ENCODE assay signal across 25 cellular contexts in genomic region chr16:68359398-68360191, GRCh38. TPM values are rescaled to one million over a fixed set of nuclear protein-coding genes. Genes with fewer than 3 reads are reported as not detected.
A peak's percentile ranks its signal among the peaks of the same experiment; 100 is the strongest.
DNase-seq lines count a peak whose midpoint lies in the region; ATAC-seq, FAIRE-seq and TF ChIP-seq lines count a peak whose summit lies in the region.
"Had no signal": no experiment of that assay in that cellular context is flagged by ENCODE, and none has a peak within 500 bp of the region (broad histone marks: within the 10 kb centered on the region; RNA-seq: fewer than 3 reads in every experiment).

No MANE protein-coding gene starts in this region.

- no peaks in the 10 kb centered on the region for H3K9me1 ChIP-seq in K562 (ENCODE audit: control insufficient read depth, insufficient read depth, low read length)

- no peak overlapping the region for H3K23ac ChIP-seq in mesenchymal stem cell (ENCODE audit: low read length in 2 of 2)

- H3K27me3 ChIP-seq in SK-N-SH (ENCODE audit: insufficient read depth) (no peaks in the 10 kb centered on the region), DND-41 (ENCODE audit: insufficient read depth, low read length, poor library complexity) (no peaks in the 10 kb centered on the region), K562 (ENCODE audit: control insufficient read depth in 2 of 2, insufficient read depth in 2 of 2, low read length in 2 of 2) (peaks cover 0 to 6% of the 10 kb centered on the region in 2 experiments; a peak in 2 of 5 replicates), mesenchymal stem cell (ENCODE audit: control insufficient read depth in 1 of 2, insufficient read depth in 1 of 2, low read length in 2 of 2) (peaks cover 11 to 13% of the 10 kb centered on the region in 2 experiments)

- 0 out of 2 replicates have a peak, but pooled peaks have one; percentile 34 for TF ChIP-seq POLR2A in K562 (conservative IDR thresholded peaks at IDR 0.05)

- no peak overlapping the region for H3K14ac ChIP-seq in mesenchymal stem cell (ENCODE audit: low read length in 2 of 2)

- POLR2A ChIA-PET in SK-N-SH (lab: Yijun Ruan, JAX) (interaction anchor here (0.9 kb wide), 1 partner anchor 474 kb away, joined by 3 read pairs; no protein-coding TSS in a partner anchor), K562 (lab: Yijun Ruan, JAX) (interaction anchor here (0.6 to 1.2 kb wide), 2 partner anchors 18 to 25 kb away, joined by 3 to 4 read pairs; no protein-coding TSS in a partner anchor)

- intact Hi-C loops in K562 (cut with micrococcal nuclease), result no loop called here

- TF ChIP-seq CTCF in SK-N-SH (IDR thresholded peaks at IDR 0.05) (no peak), DND-41 (IDR thresholded peaks at IDR 0.05; ENCODE audit: borderline replicate concordance, extremely low read depth, low read length, poor library complexity, severe bottlenecking) (no peak), K562 (IDR thresholded peaks at IDR 0.05 in 2 of 3, conservative IDR thresholded peaks at IDR 0.05 in 1 of 3; ENCODE audit: insufficient read depth in 2 of 3, low read depth in 1 of 3, low read length in 3 of 3) (no peak)

- H3K9me2 ChIP-seq in SK-N-SH, result no peaks in the 10 kb centered on the region

- H3K4me2 ChIP-seq in SK-N-SH, result no peak overlapping the region
- peak overlapping the region; percentile 3; the same call in 1 of the 2 replicates for H3K4me2 ChIP-seq in DND-41 (ENCODE audit: insufficient read depth, low read length)
- H3K4me2 ChIP-seq in K562 (ENCODE audit: insufficient read depth, low read length), result no peak overlapping the region
- H3K4me2 ChIP-seq in mesenchymal stem cell (ENCODE audit: low read length, poor library complexity, severe bottlenecking), result no peak overlapping the region
- H3K4me2 ChIP-seq: GM23338 had no signal

- peaks cover 3% of the 10 kb centered on the region for H3K79me1 ChIP-seq in mesenchymal stem cell (replicated peaks; ENCODE audit: low read length, poor library complexity, severe bottlenecking)

- no TSS peak for BruUV-seq in K562 (replicated peaks; lab: Mats Ljungman, UMichigan)

- no peak overlapping the region for H3K27ac ChIP-seq in SK-N-SH (ENCODE audit: low read depth in 2 of 2, low read length in 1 of 2)
- H3K27ac ChIP-seq in DND-41 (ENCODE audit: low read length), result peak overlapping the region; percentile 99
- no peak overlapping the region for H3K27ac ChIP-seq in K562 (ENCODE audit: extremely low read depth, low read depth, low read length)
- H3K27ac ChIP-seq in mesenchymal stem cell (ENCODE audit: low read length, poor library complexity, severe bottlenecking), result no peak overlapping the region
- H3K27ac ChIP-seq: 22Rv1 had no signal

- in situ Hi-C loops in K562 (cut with MboI), result no loop called here

- H2BK5ac ChIP-seq in mesenchymal stem cell (ENCODE audit: low read depth, low read length, poor library complexity, severe bottlenecking), result no peak overlapping the region

- no peak overlapping the region for H3K4ac ChIP-seq in mesenchymal stem cell (ENCODE audit: low read depth in 1 of 2, low read length in 2 of 2)

- H2BK12ac ChIP-seq in mesenchymal stem cell (ENCODE audit: low read length in 2 of 2), result no peak overlapping the region

- 95% methylated on average over 14 of the region's 23 CpGs for WGBS in SK-N-SH (ENCODE audit: low lambda C conversion rate)
- 87% methylated on average over 22 of the region's 23 CpGs for WGBS in K562 (ENCODE audit: insufficient coverage, low coverage, missing lambda C conversion rate)
- 94% methylated on average over 22 of the region's 23 CpGs for WGBS in mesenchymal stem cell

- H3K36me3 ChIP-seq in SK-N-SH (replicated peaks in 1 of 2; ENCODE audit: control insufficient read depth in 1 of 2, insufficient read depth in 2 of 2, low read length in 1 of 2), result peaks cover 0 to 24% of the 10 kb centered on the region in 2 experiments
- peaks cover 95% of the 10 kb centered on the region for H3K36me3 ChIP-seq in DND-41 (ENCODE audit: insufficient read depth, low read length)
- H3K36me3 ChIP-seq in K562 (ENCODE audit: control insufficient read depth, insufficient read depth, low read length), result peaks cover 35% of the 10 kb centered on the region; the same call in 2 of the 3 replicates
- peaks cover 41 to 57% of the 10 kb centered on the region in 2 experiments for H3K36me3 ChIP-seq in mesenchymal stem cell (ENCODE audit: control insufficient read depth in 1 of 2, insufficient read depth in 2 of 2, low read depth in 1 of 2, low read length in 2 of 2)

- DNase-seq in SK-N-SH (peak; percentile 18), DND-41 (peak; percentile 58), K562 (ENCODE audit: extremely low read depth in 1 of 4, low spot score in 3 of 4) (no peak), mesenchymal stem cell (no peak), GM19240 (ENCODE audit: insufficient read length, low spot score) (no peak), T-helper 1 cell (no peak), epidermal melanocyte (ENCODE audit: insufficient read length, low spot score) (no peak)
- DNase-seq: Calu3; DMS79 treated with DMSO at 0.1 percent for 48 hours; Kasumi-1; MV-4-11; NCI-H1105; NCI-H1436 treated with DMSO at 0.1 percent for 48 hours; NCI-H187 treated with DMSO at 0.1 percent for 48 hours; NCI-H2171 treated with DMSO at 0.1 percent for 48 hours; NCI-H345; NCI-H510A treated with DMSO at 0.1 percent for 48 hours; NCI-H774; NK-92 treated with Interleukin-12 subunit alpha and Interleukin-12 subunit beta, amount 100 ng/mL, for 24 hours; PC-3; SHP77 had no signal

- no peak overlapping the region for H2BK120ac ChIP-seq in mesenchymal stem cell (ENCODE audit: low read depth, low read length)

- H4K20me1 ChIP-seq in SK-N-SH (ENCODE audit: insufficient read depth) (no peaks in the 10 kb centered on the region), DND-41 (ENCODE audit: insufficient read depth, low read length) (peaks cover 65% of the 10 kb centered on the region), K562 (replicated peaks; ENCODE audit: control insufficient read depth, insufficient read depth, low read length) (peaks cover 6% of the 10 kb centered on the region)

- ATAC-seq in SK-N-SH treated with all-trans-retinoic acid at 6 μM for 48 hours (no peak), DND-41 (ENCODE audit: insufficient read depth, low read depth) (peak; percentile 1), K562 (peak; percentile 12; the same call in 2 of the 3 replicates)
- ATAC-seq: GM23338, HCT116, PC-3 had no signal

- peaks cover 0 to 37% of the 10 kb centered on the region in 2 experiments; a peak in 2 of 4 replicates for H3K4me1 ChIP-seq in SK-N-SH (ENCODE audit: control insufficient read depth in 1 of 2, insufficient read depth in 2 of 2, low read depth in 1 of 2, low read length in 1 of 2)
- peaks cover 92% of the 10 kb centered on the region for H3K4me1 ChIP-seq in DND-41 (ENCODE audit: insufficient read depth, low read length)
- H3K4me1 ChIP-seq in K562 (replicated peaks in 1 of 2; ENCODE audit: control insufficient read depth in 2 of 2, insufficient read depth in 2 of 2, low read length in 2 of 2), result peaks cover 9 to 39% of the 10 kb centered on the region in 2 experiments; a peak in 3 of 5 replicates
- H3K4me1 ChIP-seq in mesenchymal stem cell (ENCODE audit: control insufficient read depth, insufficient read depth, low read depth, low read length), result peaks cover 27% of the 10 kb centered on the region

- H3K18ac ChIP-seq in mesenchymal stem cell (ENCODE audit: low read depth in 1 of 2, low read length in 2 of 2), result no peak overlapping the region

- H4K8ac ChIP-seq in mesenchymal stem cell (ENCODE audit: low read length), result no peak overlapping the region

- no peak overlapping the region for H3K9ac ChIP-seq in SK-N-SH
- H3K9ac ChIP-seq in DND-41 (ENCODE audit: low read depth, low read length), result peak overlapping the region; percentile 92
- peak overlapping the region in 1 of 2 experiments; percentile 36; a peak in 1 of 4 replicates for H3K9ac ChIP-seq in K562 (ENCODE audit: insufficient read depth in 1 of 2, low read depth in 2 of 2, low read length in 2 of 2)
- H3K9ac ChIP-seq in mesenchymal stem cell (ENCODE audit: low read length), result no peak overlapping the region

- no peak overlapping the region for H2AFZ ChIP-seq in SK-N-SH (ENCODE audit: low read depth)
- no peak overlapping the region for H2AFZ ChIP-seq in DND-41 (ENCODE audit: low read depth, low read length)
- H2AFZ ChIP-seq in K562 (ENCODE audit: low read depth, low read length), result no peak overlapping the region
- H2AFZ ChIP-seq in mesenchymal stem cell (ENCODE audit: low read depth, low read length), result no peak overlapping the region
- H2AFZ ChIP-seq: GM23338 had no signal

- TF ChIP-seq RAD21 in SK-N-SH (IDR thresholded peaks at IDR 0.05; ENCODE audit: low read length) (no peak), K562 (CRISPR knock-in tag; conservative IDR thresholded peaks at IDR 0.05 in 1 of 2, IDR thresholded peaks at IDR 0.05 in 1 of 2) (no peak)

- H2AK5ac ChIP-seq in mesenchymal stem cell (ENCODE audit: low read length, severe bottlenecking), result no peak overlapping the region

- TF ChIP-seq EP300 in SK-N-SH (IDR thresholded peaks at IDR 0.05; ENCODE audit: borderline replicate concordance in 1 of 2, low read depth in 1 of 2, low read length in 1 of 2) (no peak), K562 (IDR thresholded peaks at IDR 0.05; ENCODE audit: low read length) (no peak)

- H3F3A ChIP-seq in SK-N-SH (replicated peaks; ENCODE audit: insufficient read depth), result no peaks in the 10 kb centered on the region

- H2BK15ac ChIP-seq in mesenchymal stem cell (ENCODE audit: low read depth, poor library complexity, severe bottlenecking), result no peak overlapping the region

- FAIRE-seq in K562 (lab: Jason Lieb, UNC), result no peak

- H4K91ac ChIP-seq in mesenchymal stem cell (ENCODE audit: low read length), result peak overlapping the region; percentile 56

- H3K4me3 ChIP-seq in SK-N-SH (ENCODE audit: low read depth in 2 of 2, low read length in 1 of 2) (no peak overlapping the region), DND-41 (ENCODE audit: low read depth in 1 of 2, low read length in 2 of 2) (no peak overlapping the region), K562 (no peak overlapping the region), mesenchymal stem cell (ENCODE audit: insufficient read depth in 1 of 2, low read depth in 1 of 2, low read length in 2 of 2) (no peak overlapping the region)
- H3K4me3 ChIP-seq: GM23338 had no signal

- CTCF ChIA-PET in SK-N-SH (lab: Yijun Ruan, JAX), result interaction anchor here (0.7 to 2.1 kb wide), 6 partner anchors 10 to 169 kb away, joined by 3 to 7 read pairs (median 4); no protein-coding TSS in a partner anchor
- CTCF ChIA-PET in K562 (lab: Yijun Ruan, JAX; ENCODE audit: low intra/inter-chr PET ratio), result no interaction called here

- H3K9me3 ChIP-seq in SK-N-SH (no peaks in the 10 kb centered on the region), DND-41 (ENCODE audit: insufficient read depth, low read length, severe bottlenecking) (no peaks in the 10 kb centered on the region), K562 (replicated peaks; ENCODE audit: control insufficient read depth, insufficient read depth, low read depth, low read length) (no peaks in the 10 kb centered on the region), mesenchymal stem cell (ENCODE audit: control insufficient read depth, low read length) (no peaks in the 10 kb centered on the region)

- H3K79me2 ChIP-seq in SK-N-SH (ENCODE audit: insufficient read depth) (no peaks in the 10 kb centered on the region), DND-41 (ENCODE audit: insufficient read depth, low read length) (peaks cover 69% of the 10 kb centered on the region), K562 (ENCODE audit: control insufficient read depth, insufficient read depth, low read length) (no peaks in the 10 kb centered on the region)

RNA-seq across cellular contexts. Expression of gene PRMT7, which starts 48.8 kb away (rescaled TPM):
- polyA plus RNA-seq in SK-N-SH (2012; rRNA removed), result 46.0 and 66.8 TPM in 2 replicates
- 20.7 and 29.1 TPM in 2 replicates for polyA plus RNA-seq in SK-N-SH (2012; cell fraction: cytosol; rRNA removed)
- polyA plus RNA-seq in SK-N-SH (2012; cell fraction: nucleus; rRNA removed), result 317 and 350 TPM in 2 replicates
- total RNA-seq in K562 (2011; cell fraction: chromatin; rRNA removed; ENCODE audit: low replicate concordance), result 222 and 419 TPM in 2 replicates
- 230 and 239 TPM in 2 replicates for total RNA-seq in K562 (2011; cell fraction: nucleolus; rRNA removed)
- 180 and 199 TPM in 2 replicates for total RNA-seq in K562 (2011; cell fraction: nucleoplasm; rRNA removed)
- total RNA-seq in K562 (2014; rRNA removed), result 78.3 and 90.2 TPM in 2 replicates
- total RNA-seq in K562 (2014; rRNA removed; fragmentation: Illumina TruSeq; extraction: Trizol), result 48.0 and 56.7 TPM in 2 replicates
- total RNA-seq in K562 (2015; rRNA removed; fragmentation: Illumina TruSeq; extraction: Trizol), result 69.7 and 73.1 TPM in 2 replicates
- total RNA-seq in K562 (2021), result 78.6 and 79.4 TPM in 2 replicates
- 69.9 and 74.1 TPM in 2 replicates for polyA plus RNA-seq in K562 (2011; rRNA removed)
- 63.9 and 89.3 TPM in 2 replicates for polyA plus RNA-seq in K562 (2011; cell fraction: cytosol; rRNA removed)
- 335 and 470 TPM in 2 replicates for polyA plus RNA-seq in K562 (2011; cell fraction: nucleus; rRNA removed)
- polyA plus RNA-seq in K562 (2012), result 59.7 and 71.7 TPM in 2 replicates
- 66.6 and 85.9 TPM in 2 replicates for polyA plus RNA-seq in K562 (2014; fragmentation: Illumina TruSeq; extraction: Trizol)
- 10 to 100 TPM in 1 of 2 experiments, 1 to 10 TPM in 1; 6.4 to 12.6 TPM for polyA plus RNA-seq in K562 (2014; fragmentation: Nextera tagmentation; extraction: Ambion mirVana)
- polyA plus RNA-seq in K562 (2014; rRNA removed), result 83.7 and 88.8 TPM in 2 replicates
- 70.0 and 109 TPM in 2 replicates for polyA minus RNA-seq in K562 (2011; rRNA and poly(A)+ RNA removed)
- polyA minus RNA-seq in K562 (2011; cell fraction: cytosol; rRNA and poly(A)+ RNA removed), result 49.6 and 60.8 TPM in 2 replicates
- polyA minus RNA-seq in K562 (2011; cell fraction: nucleus; rRNA and poly(A)+ RNA removed), result 92.9 and 103 TPM in 2 replicates
- polyA plus RNA-seq in mesenchymal stem cell (2013, experiment 1 of 2), result 14.6 TPM
- polyA plus RNA-seq in mesenchymal stem cell (2013, experiment 2 of 2), result 14.7 TPM

RNA-seq across cellular contexts. Expression of gene SLC7A6OS, which starts 48.8 kb away (rescaled TPM):
- 6.6 and 9.6 TPM in 2 replicates for polyA plus RNA-seq in SK-N-SH (2012; rRNA removed)
- 5.9 and 6.7 TPM in 2 replicates for polyA plus RNA-seq in SK-N-SH (2012; cell fraction: cytosol; rRNA removed)
- polyA plus RNA-seq in SK-N-SH (2012; cell fraction: nucleus; rRNA removed), result 19.1 and 28.4 TPM in 2 replicates
- total RNA-seq in K562 (2011; cell fraction: chromatin; rRNA removed; ENCODE audit: low replicate concordance), result 26.2 and 38.5 TPM in 2 replicates
- 20.0 and 22.3 TPM in 2 replicates for total RNA-seq in K562 (2011; cell fraction: nucleolus; rRNA removed)
- 30.6 and 38.6 TPM in 2 replicates for total RNA-seq in K562 (2011; cell fraction: nucleoplasm; rRNA removed)
- 16.5 and 18.7 TPM in 2 replicates for total RNA-seq in K562 (2014; rRNA removed)
- 17.6 and 17.8 TPM in 2 replicates for total RNA-seq in K562 (2014; rRNA removed; fragmentation: Illumina TruSeq; extraction: Trizol)
- 21.1 and 23.6 TPM in 2 replicates for total RNA-seq in K562 (2015; rRNA removed; fragmentation: Illumina TruSeq; extraction: Trizol)
- 22.1 and 24.3 TPM in 2 replicates for total RNA-seq in K562 (2021)
- 14.0 and 17.2 TPM in 2 replicates for polyA plus RNA-seq in K562 (2011; rRNA removed)
- 7.5 and 8.8 TPM in 2 replicates for polyA plus RNA-seq in K562 (2011; cell fraction: cytosol; rRNA removed)
- polyA plus RNA-seq in K562 (2011; cell fraction: nucleus; rRNA removed), result 27.5 and 29.9 TPM in 2 replicates
- 11.1 and 12.5 TPM in 2 replicates for polyA plus RNA-seq in K562 (2012)
- polyA plus RNA-seq in K562 (2014; fragmentation: Illumina TruSeq; extraction: Trizol), result 16.6 and 18.7 TPM in 2 replicates
- polyA plus RNA-seq in K562 (2014; fragmentation: Nextera tagmentation; extraction: Ambion mirVana), result 1 to 10 TPM; 2.7 to 4.5 TPM
- polyA plus RNA-seq in K562 (2014; rRNA removed), result 15.5 and 25.3 TPM in 2 replicates
- 16.2 and 16.7 TPM in 2 replicates for polyA minus RNA-seq in K562 (2011; rRNA and poly(A)+ RNA removed)
- polyA minus RNA-seq in K562 (2011; cell fraction: cytosol; rRNA and poly(A)+ RNA removed), result 4.7 and 6.0 TPM in 2 replicates
- polyA minus RNA-seq in K562 (2011; cell fraction: nucleus; rRNA and poly(A)+ RNA removed), result 12.8 and 18.1 TPM in 2 replicates
- polyA plus RNA-seq in mesenchymal stem cell (2013, experiment 1 of 2), result 7.0 TPM
- 7.0 TPM for polyA plus RNA-seq in mesenchymal stem cell (2013, experiment 2 of 2)

Comparison
In these comparisons a context has a peak if more than half of its experiments do, and no peak if none do; other contexts are left out.
1. DNase-seq: peak in SK-N-SH (single experiment) and DND-41 (single experiment); none in K562 (0 of 4), mesenchymal stem cell (single experiment), GM19240 (single experiment), T-helper 1 cell (0 of 5) and epidermal melanocyte (single experiment).
2. Of the 27 proteins assayed by ChIP-seq in both K562 and SK-N-SH: peak only in K562: ZBTB33; only in SK-N-SH: none; in both: none; in neither: 26.